1 cellular context compared by ENCODE assay signal in genomic region chr22:23236026-23236425, GRCh38.
TF ChIP-seq lines count a peak whose summit lies in the region.

No MANE protein-coding gene starts in this region.

TF ChIP-seq in IMR-90, 13 proteins besides CTCF, POLR2A, EP300 and RAD21 (continued from another document):
- TF ChIP-seq ELK1 (IDR thresholded peaks at IDR 0.05; ENCODE audit: borderline replicate concordance, low read depth, low read length) = no peak
